ENCODE assay signal across 19 cellular contexts in genomic region chr13:102643656-102644055, GRCh38. TPM values are rescaled to one million over a fixed set of nuclear protein-coding genes. Genes with fewer than 3 reads are reported as not detected.
DNase-seq lines count a peak whose midpoint lies in the region; ATAC-seq, FAIRE-seq and TF ChIP-seq lines count a peak whose summit lies in the region.
"Had no signal": no experiment of that assay in that cellular context is flagged by ENCODE, and none has a peak within 500 bp of the region (broad histone marks: within the 10 kb centered on the region; RNA-seq: fewer than 3 reads in every experiment).

No MANE protein-coding gene starts in this region.

- CTCF ChIA-PET in activated CD4-positive, alpha-beta T cell treated with anti-CD3 and anti-CD28 coated beads for 36 hours (lab: Charles Lee): interaction anchor here (0.9 to 1.8 kb wide), 2 partner anchors 9 to 10 kb away, joined by 4 to 6 read pairs; no protein-coding TSS in a partner anchor
- CTCF ChIA-PET in activated CD4-positive, alpha-beta T cell treated with anti-CD3 and anti-CD28 coated beads, Interleukin-2, amount 10 ng/mL, durations not matched to agents 7 days and 5 days (lab: Charles Lee): no interaction called here
- CTCF ChIA-PET in CD8-positive, alpha-beta memory T cell (lab: Charles Lee): interaction anchor here (2.0 kb wide), 1 partner anchor 52 kb away, joined by 10 read pairs; no protein-coding TSS in a partner anchor

- no peaks in the 10 kb centered on the region for H3K9me3 Mint-ChIP-seq in activated CD4-positive, alpha-beta T cell treated with anti-CD3 and anti-CD28 coated beads for 36 hours (ENCODE audit: low read depth)
- H3K9me3 Mint-ChIP-seq in activated CD4-positive, alpha-beta T cell treated with anti-CD3 and anti-CD28 coated beads, Interleukin-2, amount 10 ng/mL, durations not matched to agents 7 days and 5 days: no peaks in the 10 kb centered on the region
- no peaks in the 10 kb centered on the region for H3K9me3 Mint-ChIP-seq in stimulated activated naive CD8-positive, alpha-beta T cell treated with anti-CD3 and anti-CD28 coated beads, Interleukin-15, Interleukin-2, amounts not matched to agents 100 ng/mL and 50 ng/mL, for 24 hours
- H3K9me3 Mint-ChIP-seq in astrocyte (ENCODE audit: unreplicated experiment): no peaks in the 10 kb centered on the region
- no peaks in the 10 kb centered on the region for H3K9me3 Mint-ChIP-seq in CD8-positive, alpha-beta memory T cell

- FAIRE-seq in astrocyte (lab: Jason Lieb, UNC): peak; percentile 74
- FAIRE-seq: HepG2 had no signal

- peaks cover 9% of the 10 kb centered on the region for H3K4me1 Mint-ChIP-seq in activated CD4-positive, alpha-beta T cell treated with anti-CD3 and anti-CD28 coated beads for 36 hours
- peaks cover 3% of the 10 kb centered on the region for H3K4me1 Mint-ChIP-seq in activated CD4-positive, alpha-beta T cell treated with anti-CD3 and anti-CD28 coated beads, Interleukin-2, amount 10 ng/mL, durations not matched to agents 7 days and 5 days
- H3K4me1 Mint-ChIP-seq in stimulated activated naive CD8-positive, alpha-beta T cell treated with anti-CD3 and anti-CD28 coated beads, Interleukin-15, Interleukin-2, amounts not matched to agents 100 ng/mL and 50 ng/mL, for 24 hours (ENCODE audit: low read depth): peaks cover 18% of the 10 kb centered on the region
- H3K4me1 Mint-ChIP-seq in astrocyte (ENCODE audit: low read depth, unreplicated experiment): peaks cover 6% of the 10 kb centered on the region
- peaks cover 1 to 4% (median 4%) of the 10 kb centered on the region in 3 donors for H3K4me1 Mint-ChIP-seq in CD8-positive, alpha-beta memory T cell

- no peaks in the 10 kb centered on the region for H3K27me3 ChIP-seq in astrocyte (ENCODE audit: insufficient read depth, low read length)
- no peaks in the 10 kb centered on the region for H3K27me3 ChIP-seq in CD8-positive, alpha-beta memory T cell (ENCODE audit: insufficient read depth, low read length, poor library complexity, severe bottlenecking)
- H3K27me3 ChIP-seq: BLaER1 treated with 17β-estradiol and CSF1 and Interleukin-3, amounts not matched to agents 10 nM and 100 nM; MG63 had no signal

- intact Hi-C loops in activated CD4-positive, alpha-beta T cell treated with anti-CD3 and anti-CD28 coated beads for 36 hours (cut with DNase I, micrococcal nuclease): no loop called here

- H3K4me1 ChIP-seq in astrocyte (ENCODE audit: insufficient read depth, low read length): no peaks in the 10 kb centered on the region
- no peaks in the 10 kb centered on the region for H3K4me1 ChIP-seq in CD8-positive, alpha-beta memory T cell (ENCODE audit: insufficient read depth, low read length)

- peaks cover 46% of the 10 kb centered on the region for H3K36me3 Mint-ChIP-seq in activated CD4-positive, alpha-beta T cell treated with anti-CD3 and anti-CD28 coated beads for 36 hours (ENCODE audit: low read depth)
- peaks cover 56% of the 10 kb centered on the region for H3K36me3 Mint-ChIP-seq in activated CD4-positive, alpha-beta T cell treated with anti-CD3 and anti-CD28 coated beads, Interleukin-2, amount 10 ng/mL, durations not matched to agents 7 days and 5 days (ENCODE audit: low read depth)
- H3K36me3 Mint-ChIP-seq in stimulated activated naive CD8-positive, alpha-beta T cell treated with anti-CD3 and anti-CD28 coated beads, Interleukin-15, Interleukin-2, amounts not matched to agents 100 ng/mL and 50 ng/mL, for 24 hours (ENCODE audit: low read depth): peaks cover 88% of the 10 kb centered on the region
- peaks cover 2% of the 10 kb centered on the region for H3K36me3 Mint-ChIP-seq in astrocyte (ENCODE audit: low read depth, unreplicated experiment)
- peaks cover 4 to 87% (median 22%) of the 10 kb centered on the region in 3 donors for H3K36me3 Mint-ChIP-seq in CD8-positive, alpha-beta memory T cell

- H3K27me3 Mint-ChIP-seq in activated CD4-positive, alpha-beta T cell treated with anti-CD3 and anti-CD28 coated beads for 36 hours: no peaks in the 10 kb centered on the region
- H3K27me3 Mint-ChIP-seq in activated CD4-positive, alpha-beta T cell treated with anti-CD3 and anti-CD28 coated beads, Interleukin-2, amount 10 ng/mL, durations not matched to agents 7 days and 5 days: no peaks in the 10 kb centered on the region
- H3K27me3 Mint-ChIP-seq in stimulated activated naive CD8-positive, alpha-beta T cell treated with anti-CD3 and anti-CD28 coated beads, Interleukin-15, Interleukin-2, amounts not matched to agents 100 ng/mL and 50 ng/mL, for 24 hours: no peaks in the 10 kb centered on the region
- no peaks in the 10 kb centered on the region for H3K27me3 Mint-ChIP-seq in astrocyte (ENCODE audit: low read depth, unreplicated experiment)
- no peaks in the 10 kb centered on the region for H3K27me3 Mint-ChIP-seq in CD8-positive, alpha-beta memory T cell

- TF ChIP-seq CTCF in astrocyte (IDR thresholded peaks at IDR 0.05; ENCODE audit: insufficient read depth, low read depth, low read length): no peak

- H2AFZ ChIP-seq in astrocyte (ENCODE audit: low read depth, low read length): no peak overlapping the region
- H2AFZ ChIP-seq: PC-9 had no signal

- no peaks in the 10 kb centered on the region for H4K20me1 ChIP-seq in astrocyte (ENCODE audit: insufficient read depth, low read length)

- H3K27ac ChIP-seq in astrocyte (ENCODE audit: low read depth, low read length): no peak overlapping the region
- H3K27ac ChIP-seq in CD8-positive, alpha-beta memory T cell (ENCODE audit: low read depth, low read length): no peak overlapping the region
- H3K27ac ChIP-seq: BLaER1 treated with 17β-estradiol and CSF1 and Interleukin-3, amounts not matched to agents 10 nM and 100 nM; PC-9 had no signal

- H3K36me3 ChIP-seq in astrocyte (ENCODE audit: insufficient read depth, low read length): peaks cover 20% of the 10 kb centered on the region
- H3K36me3 ChIP-seq in CD8-positive, alpha-beta memory T cell (ENCODE audit: insufficient read depth, low read length): peaks cover 40% of the 10 kb centered on the region

- no peaks in the 10 kb centered on the region for H3K79me2 ChIP-seq in astrocyte (ENCODE audit: insufficient read depth, low read length)

- no peak overlapping the region for H3K4me3 Mint-ChIP-seq in activated CD4-positive, alpha-beta T cell treated with anti-CD3 and anti-CD28 coated beads for 36 hours
- H3K4me3 Mint-ChIP-seq in activated CD4-positive, alpha-beta T cell treated with anti-CD3 and anti-CD28 coated beads, Interleukin-2, amount 10 ng/mL, durations not matched to agents 7 days and 5 days: no peak overlapping the region
- H3K4me3 Mint-ChIP-seq in stimulated activated naive CD8-positive, alpha-beta T cell treated with anti-CD3 and anti-CD28 coated beads, Interleukin-15, Interleukin-2, amounts not matched to agents 100 ng/mL and 50 ng/mL, for 24 hours: no peak overlapping the region
- H3K4me3 Mint-ChIP-seq in astrocyte (ENCODE audit: unreplicated experiment): no peak overlapping the region
- H3K4me3 Mint-ChIP-seq in CD8-positive, alpha-beta memory T cell: no peak overlapping the region

- H3K9me3 ChIP-seq in astrocyte (ENCODE audit: insufficient read depth, low read depth, low read length): no peaks in the 10 kb centered on the region
- H3K9me3 ChIP-seq in CD8-positive, alpha-beta memory T cell (ENCODE audit: low read length): no peaks in the 10 kb centered on the region
- H3K9me3 ChIP-seq: BLaER1 treated with 17β-estradiol and CSF1 and Interleukin-3, amounts not matched to agents 10 nM and 100 nM; MG63 had no signal

- DNase-seq in activated CD4-positive, alpha-beta T cell treated with anti-CD3 and anti-CD28 coated beads for 36 hours: no peak
- no peak for DNase-seq in activated CD4-positive, alpha-beta T cell treated with anti-CD3 and anti-CD28 coated beads, Interleukin-2, amount 10 ng/mL, durations not matched to agents 7 days and 5 days
- DNase-seq in stimulated activated naive CD8-positive, alpha-beta T cell treated with anti-CD3 and anti-CD28 coated beads, Interleukin-15, Interleukin-2, amounts not matched to agents 100 U/mL and 50 U/mL, for 24 hours: no peak
- DNase-seq in astrocyte (ENCODE audit: low read depth): peak; percentile 47
- no peak for DNase-seq in hippocampal formation (lab: John Stamatoyannopoulos, UW)
- DNase-seq in CD8-positive, alpha-beta memory T cell: no peak
- no peak for DNase-seq in T-helper 9 cell
- DNase-seq: DMS153, HCEC 1CT, MG63, NCI-H1092 treated with DMSO at 0.1 percent for 48 hours, NCI-H1694 treated with DMSO at 0.1 percent for 48 hours, NCI-H446 treated with DMSO at 0.1 percent for 48 hours, NCI-H748 treated with DMSO at 0.1 percent for 48 hours, PC-9 had no signal

- H3K4me3 ChIP-seq in astrocyte (ENCODE audit: insufficient read depth, low read depth, low read length): no peak overlapping the region
- H3K4me3 ChIP-seq in CD8-positive, alpha-beta memory T cell (ENCODE audit: low read length): no peak overlapping the region
- H3K4me3 ChIP-seq: BLaER1 treated with 17β-estradiol and CSF1 and Interleukin-3, amounts not matched to agents 10 nM and 100 nM; MG63; PC-9 had no signal

- H3K27ac Mint-ChIP-seq in activated CD4-positive, alpha-beta T cell treated with anti-CD3 and anti-CD28 coated beads for 36 hours: peak overlapping the region; percentile 51
- no peak overlapping the region for H3K27ac Mint-ChIP-seq in activated CD4-positive, alpha-beta T cell treated with anti-CD3 and anti-CD28 coated beads, Interleukin-2, amount 10 ng/mL, durations not matched to agents 7 days and 5 days
- H3K27ac Mint-ChIP-seq in stimulated activated naive CD8-positive, alpha-beta T cell treated with anti-CD3 and anti-CD28 coated beads, Interleukin-15, Interleukin-2, amounts not matched to agents 100 ng/mL and 50 ng/mL, for 24 hours: peak overlapping the region; percentile 70
- no peak overlapping the region for H3K27ac Mint-ChIP-seq in astrocyte (ENCODE audit: unreplicated experiment)
- H3K27ac Mint-ChIP-seq in CD8-positive, alpha-beta memory T cell: peak overlapping the region in 4 of 8 donors; percentile 26 to 77 (median 35)

- no peak for ATAC-seq in activated CD4-positive, alpha-beta T cell treated with anti-CD3 and anti-CD28 coated beads for 36 hours
- ATAC-seq in stimulated activated naive CD8-positive, alpha-beta T cell treated with anti-CD3 and anti-CD28 coated beads, Interleukin-15, Interleukin-2, amounts not matched to agents 100 U/mL and 50 U/mL, for 24 hours: no peak
- ATAC-seq: HepG2 had no signal

- POLR2A ChIA-PET in activated CD4-positive, alpha-beta T cell treated with anti-CD3 and anti-CD28 coated beads for 36 hours (lab: Charles Lee): no interaction called here
- POLR2A ChIA-PET in activated CD4-positive, alpha-beta T cell treated with anti-CD3 and anti-CD28 coated beads, Interleukin-2, amount 10 ng/mL, durations not matched to agents 7 days and 5 days (lab: Charles Lee): no interaction called here
- POLR2A ChIA-PET in CD8-positive, alpha-beta memory T cell (lab: Charles Lee): no interaction called here

- no peak overlapping the region for H3K4me2 ChIP-seq in astrocyte (ENCODE audit: low read length)
- H3K4me2 ChIP-seq: BLaER1 treated with 17β-estradiol and CSF1 and Interleukin-3, amounts not matched to agents 10 nM and 100 nM; PC-9 had no signal

- no peak overlapping the region for H3K9ac ChIP-seq in astrocyte (ENCODE audit: low read length)
- H3K9ac ChIP-seq: BLaER1 treated with 17β-estradiol and CSF1 and Interleukin-3, amounts not matched to agents 10 nM and 100 nM had no signal

RNA-seq across cellular contexts. Expression of gene TPP2, which starts 46.9 kb away (rescaled TPM):
- total RNA-seq in activated CD4-positive, alpha-beta T cell treated with anti-CD3 and anti-CD28 coated beads for 36 hours: 10 to 100 TPM; 75.2 to 77.0 TPM
- 100 to 1,000 TPM in 1 of 2 experiments, 10 to 100 TPM in 1; 95.9 to 115 TPM for total RNA-seq in activated CD4-positive, alpha-beta T cell treated with anti-CD3 and anti-CD28 coated beads, Interleukin-2, amount 10 ng/mL, durations not matched to agents 7 days and 5 days
- total RNA-seq in astrocyte: 36.5 and 37.6 TPM in 2 replicates
- total RNA-seq in CD8-positive, alpha-beta memory T cell: 10 to 100 TPM; 74.0 to 77.7 TPM
- polyA plus RNA-seq in CD8-positive, alpha-beta memory T cell: 63.5 TPM

RNA-seq across cellular contexts. Expression of gene METTL21C, which starts 51.2 kb away (rescaled TPM):
- not detected for total RNA-seq in activated CD4-positive, alpha-beta T cell treated with anti-CD3 and anti-CD28 coated beads for 36 hours
- total RNA-seq in activated CD4-positive, alpha-beta T cell treated with anti-CD3 and anti-CD28 coated beads, Interleukin-2, amount 10 ng/mL, durations not matched to agents 7 days and 5 days: not detected
- not detected in 2 replicates for total RNA-seq in astrocyte
- not detected for total RNA-seq in CD8-positive, alpha-beta memory T cell
- polyA plus RNA-seq in CD8-positive, alpha-beta memory T cell: not detected
- total RNA-seq: A172, HepG2, PC-9 had no signal
- polyA plus RNA-seq: HepG2 had no signal

Comparison
In these comparisons a context has a peak if more than half of its experiments do, and no peak if none do; other contexts are left out.
1. H3K27ac Mint-ChIP-seq: peak in activated CD4-positive, alpha-beta T cell treated with anti-CD3 and anti-CD28 coated beads for 36 hours (single experiment) and stimulated activated naive CD8-positive, alpha-beta T cell treated with anti-CD3 and anti-CD28 coated beads, Interleukin-15, Interleukin-2, amounts not matched to agents 100 ng/mL and 50 ng/mL, for 24 hours (single experiment); none in activated CD4-positive, alpha-beta T cell treated with anti-CD3 and anti-CD28 coated beads, Interleukin-2, amount 10 ng/mL, durations not matched to agents 7 days and 5 days (single experiment) and astrocyte (single experiment).